21 cellular contexts compared by ENCODE assay signal in genomic region chr6:168196881-168197635, GRCh38.
DNase-seq lines count a peak whose midpoint lies in the region; ATAC-seq and TF ChIP-seq lines count a peak whose summit lies in the region.
"Had no signal": no experiment of that assay in that cellular context is flagged by ENCODE, and none has a peak within 500 bp of the region (broad histone marks: within the 10 kb centered on the region; RNA-seq: fewer than 3 reads in every experiment).

No MANE protein-coding gene starts in this region.

- no peak overlapping the region for H3K4me3 Mint-ChIP-seq in progenitor cell of endocrine pancreas (ENCODE audit: low read depth)
- H3K4me3 Mint-ChIP-seq: activated T-cell treated with anti-CD3 and anti-CD28 coated beads, Interleukin-2, amount 50 U/mL, for 72 hours; CD4-positive, CD25-positive, alpha-beta regulatory T cell; dendritic cell treated with granulocyte-macrophage colony-stimulating factor and Interleukin-4, amounts not matched to agents 40 ng/mL and 50 ng/mL, for 4 days; mesothelial cell of epicardium; stimulated activated memory B cell treated with anti-CD40 and anti-IgM and Interleukin-4, amounts not matched to agents 10 μg/mL and 1 μg/mL and 100 μg/mL, for 72 hours; WTC11 had no signal

- peak overlapping the region; percentile 8 for H3K27ac Mint-ChIP-seq in progenitor cell of endocrine pancreas
- H3K27ac Mint-ChIP-seq: activated T-cell treated with anti-CD3 and anti-CD28 coated beads, Interleukin-2, amount 50 U/mL, for 72 hours; CD4-positive, CD25-positive, alpha-beta regulatory T cell; dendritic cell treated with granulocyte-macrophage colony-stimulating factor and Interleukin-4, amounts not matched to agents 40 ng/mL and 50 ng/mL, for 4 days; mesothelial cell of epicardium; stimulated activated memory B cell treated with anti-CD40 and anti-IgM and Interleukin-4, amounts not matched to agents 10 μg/mL and 1 μg/mL and 100 μg/mL, for 72 hours; WTC11 had no signal

- peaks cover 10% of the 10 kb centered on the region for H3K4me1 Mint-ChIP-seq in progenitor cell of endocrine pancreas (ENCODE audit: low read depth)
- H3K4me1 Mint-ChIP-seq: CD4-positive, CD25-positive, alpha-beta regulatory T cell; stimulated activated memory B cell treated with anti-CD40 and anti-IgM and Interleukin-4, amounts not matched to agents 10 μg/mL and 1 μg/mL and 100 μg/mL, for 72 hours had no signal

- peak; percentile 44 for DNase-seq in NCI-H1092 (lab: John Stamatoyannopoulos, UW)
- no peak for DNase-seq in NCI-H1092 treated with DMSO at 0.1 percent for 48 hours (lab: John Stamatoyannopoulos, UW)
- peak; percentile 60 for DNase-seq in NCI-H774 (lab: John Stamatoyannopoulos, UW)
- peak; percentile 77 for DNase-seq in left lobe of liver (ENCODE audit: low spot score)
- no peak for DNase-seq in progenitor cell of endocrine pancreas (ENCODE audit: low spot score, unreplicated experiment)
- no peak for DNase-seq in substantia nigra (lab: John Stamatoyannopoulos, UW)
- no peak for DNase-seq in COLO829 (ENCODE audit: low spot score)
- no peak for DNase-seq in NCI-H82 treated with DMSO at 0.1 percent for 48 hours (lab: John Stamatoyannopoulos, UW; ENCODE audit: unreplicated experiment)
- DNase-seq: 8988T; activated CD4-positive, alpha-beta T cell treated with anti-CD3 and anti-CD28 coated beads, Interleukin-2, amount 50 U/mL, for 1 hour; activated naive CD4-positive, alpha-beta T cell treated with Interleukin-2 at 50 U/mL for 16 hours; activated T-cell treated with anti-CD3 and anti-CD28 coated beads, Interleukin-2, amount 50 U/mL, for 72 hours; caudate nucleus; CD4-positive, CD25-positive, alpha-beta regulatory T cell; NCI-H1694 treated with DMSO at 0.1 percent for 48 hours; occipital lobe had no signal

- no peak for TF ChIP-seq CTCF in progenitor cell of endocrine pancreas (IDR thresholded peaks at IDR 0.05; ENCODE audit: unreplicated experiment)

- no peaks in the 10 kb centered on the region for H3K36me3 Mint-ChIP-seq in progenitor cell of endocrine pancreas (ENCODE audit: insufficient read depth)
- H3K36me3 Mint-ChIP-seq: CD4-positive, CD25-positive, alpha-beta regulatory T cell; mesothelial cell of epicardium; stimulated activated memory B cell treated with anti-CD40 and anti-IgM and Interleukin-4, amounts not matched to agents 10 μg/mL and 1 μg/mL and 100 μg/mL, for 72 hours; WTC11 had no signal

- H3K27ac ChIP-seq in substantia nigra (ENCODE audit: low read depth, low read length, poor library complexity, severe bottlenecking): no peak overlapping the region
- H3K27ac ChIP-seq: skin epidermis had no signal

- H3K27me3 Mint-ChIP-seq in progenitor cell of endocrine pancreas: peaks cover 31% of the 10 kb centered on the region
- H3K27me3 Mint-ChIP-seq: CD4-positive, CD25-positive, alpha-beta regulatory T cell; dendritic cell treated with granulocyte-macrophage colony-stimulating factor and Interleukin-4, amounts not matched to agents 40 ng/mL and 50 ng/mL, for 4 days had no signal

- peak; percentile 21 for ATAC-seq in left lobe of liver
- ATAC-seq: activated T-cell treated with anti-CD3 and anti-CD28 coated beads, Interleukin-2, amount 50 U/mL, for 72 hours; stimulated activated memory B cell treated with anti-CD40 and anti-IgM and Interleukin-4, amounts not matched to agents 10 μg/mL and 1 μg/mL and 100 μg/mL, for 72 hours; WTC11 had no signal

- H3K9me3 Mint-ChIP-seq in progenitor cell of endocrine pancreas (ENCODE audit: low read depth): no peaks in the 10 kb centered on the region
- H3K9me3 Mint-ChIP-seq: activated T-cell treated with anti-CD3 and anti-CD28 coated beads, Interleukin-2, amount 50 U/mL, for 72 hours; dendritic cell treated with granulocyte-macrophage colony-stimulating factor and Interleukin-4, amounts not matched to agents 40 ng/mL and 50 ng/mL, for 4 days; mesothelial cell of epicardium; WTC11 had no signal

Comparison
In these comparisons a context has a peak if more than half of its experiments do, and no peak if none do; other contexts are left out.
1. DNase-seq: peak in NCI-H1092 (single experiment), NCI-H774 (single experiment) and left lobe of liver (single experiment); none in NCI-H1092 treated with DMSO at 0.1 percent for 48 hours (single experiment), progenitor cell of endocrine pancreas (single experiment), substantia nigra (0 of 49), COLO829 (single experiment) and NCI-H82 treated with DMSO at 0.1 percent for 48 hours (single experiment).